11 cellular contexts compared by ENCODE assay signal in the genomic region with DNA sequence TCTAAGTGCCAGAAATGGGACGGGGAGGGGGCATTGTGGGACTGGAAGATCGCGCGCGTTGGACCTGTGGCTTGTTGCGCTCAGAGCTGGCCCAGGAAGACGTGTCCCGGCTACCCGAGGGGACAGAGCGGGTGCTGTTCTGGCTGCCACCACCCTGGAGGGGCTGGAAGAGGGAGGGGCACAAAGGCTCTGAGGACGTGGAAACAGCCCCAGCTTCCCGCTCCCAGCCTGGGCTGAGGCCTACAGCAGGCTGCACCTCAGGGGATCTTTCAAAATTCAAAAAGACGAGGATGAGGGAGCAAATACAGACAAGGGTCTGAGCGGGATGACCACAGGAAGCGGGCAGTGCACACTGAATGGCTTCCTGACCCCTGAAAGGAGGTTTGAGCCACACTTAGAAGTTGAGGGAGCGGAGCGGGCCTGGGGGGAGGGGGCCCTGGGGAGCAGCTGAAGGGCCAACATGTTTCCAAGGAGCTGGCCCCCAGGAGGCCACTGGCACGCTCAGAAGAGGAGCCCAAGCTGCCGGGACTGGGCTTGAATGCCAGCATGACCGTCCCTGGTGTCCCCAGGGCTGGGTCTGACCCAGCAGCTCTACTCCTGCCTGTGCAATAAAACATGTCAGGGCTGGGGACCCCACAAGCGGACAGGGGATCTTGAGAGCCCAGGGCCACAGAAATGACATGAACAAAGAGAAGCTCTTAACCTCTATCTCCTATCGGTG. TPM values are rescaled to one million over a fixed set of nuclear protein-coding genes. Genes with fewer than 3 reads are reported as not detected.
DNase-seq lines count a peak whose midpoint lies in the region; ATAC-seq, FAIRE-seq and TF ChIP-seq lines count a peak whose summit lies in the region.
"Had no signal": no experiment of that assay in that cellular context is flagged by ENCODE, and none has a peak within 500 bp of the region (broad histone marks: within the 10 kb centered on the region; RNA-seq: fewer than 3 reads in every experiment).

No MANE protein-coding gene starts in this region.

- peaks cover 27% of the 10 kb centered on the region for H3K4me1 Mint-ChIP-seq in stimulated activated naive CD8-positive, alpha-beta T cell treated with anti-CD3 and anti-CD28 coated beads, Interleukin-15, Interleukin-2, amounts not matched to agents 100 ng/mL and 50 ng/mL, for 24 hours (ENCODE audit: low read depth)
- peaks cover 14 to 35% (median 24%) of the 10 kb centered on the region in 3 donors for H3K4me1 Mint-ChIP-seq in naive B cell

- TF ChIP-seq CTCF in colonic mucosa (IDR thresholded peaks at IDR 0.05) = no peak
- no peak for TF ChIP-seq CTCF in vagina (IDR thresholded peaks at IDR 0.05)

- no peaks in the 10 kb centered on the region for H3K36me3 Mint-ChIP-seq in stimulated activated naive CD8-positive, alpha-beta T cell treated with anti-CD3 and anti-CD28 coated beads, Interleukin-15, Interleukin-2, amounts not matched to agents 100 ng/mL and 50 ng/mL, for 24 hours (ENCODE audit: low read depth)
- peaks cover 0 to 5% of the 10 kb centered on the region in 2 donors for H3K36me3 Mint-ChIP-seq in naive B cell

- H3K9ac ChIP-seq in colonic mucosa (ENCODE audit: low read depth in 2 of 2, low read length in 2 of 2) = no peak overlapping the region

- H3K4me3 ChIP-seq in colonic mucosa = peak overlapping the region; percentile 51
- peak overlapping the region; percentile 50 to 60 for H3K4me3 ChIP-seq in vagina

- no peaks in the 10 kb centered on the region for H3K9me3 ChIP-seq in colonic mucosa
- H3K9me3 ChIP-seq in vagina = no peaks in the 10 kb centered on the region

- no peak overlapping the region for H3K27ac ChIP-seq in colonic mucosa
- H3K27ac ChIP-seq in vagina = peak overlapping the region; percentile 71

- DNase-seq in stimulated activated naive CD8-positive, alpha-beta T cell treated with anti-CD3 and anti-CD28 coated beads, Interleukin-15, Interleukin-2, amounts not matched to agents 100 U/mL and 50 U/mL, for 24 hours = no peak
- DNase-seq in colonic mucosa = no peak
- no peak for DNase-seq in naive B cell
- DNase-seq in vagina (ENCODE audit: extremely low spot score in 2 of 2) = no peak
- DNase-seq in GM19239 (ENCODE audit: insufficient read length, low spot score) = no peak
- DNase-seq: NCI-H1436, OCI-M1 had no signal

- no peak overlapping the region for H3K27ac Mint-ChIP-seq in stimulated activated naive CD8-positive, alpha-beta T cell treated with anti-CD3 and anti-CD28 coated beads, Interleukin-15, Interleukin-2, amounts not matched to agents 100 ng/mL and 50 ng/mL, for 24 hours
- H3K27ac Mint-ChIP-seq in naive B cell = peak overlapping the region; percentile 78 to 96 (median 92)

- intact Hi-C loops in colonic mucosa (cut with DNase I) (no loop called here), vagina (cut with DNase I) (no loop called here)

- no peak for ATAC-seq in stimulated activated naive CD8-positive, alpha-beta T cell treated with anti-CD3 and anti-CD28 coated beads, Interleukin-15, Interleukin-2, amounts not matched to agents 100 U/mL and 50 U/mL, for 24 hours
- ATAC-seq in naive B cell (ENCODE audit: low read depth in 2 of 2) (no peak), HG03457 (IDR thresholded peaks at IDR 0.05; ENCODE audit: unreplicated experiment) (no peak), HG02852 (IDR thresholded peaks at IDR 0.05; ENCODE audit: unreplicated experiment) (no peak)

- no peaks in the 10 kb centered on the region for H3K36me3 ChIP-seq in colonic mucosa
- H3K36me3 ChIP-seq in vagina = no peaks in the 10 kb centered on the region

- H3K9me3 Mint-ChIP-seq in stimulated activated naive CD8-positive, alpha-beta T cell treated with anti-CD3 and anti-CD28 coated beads, Interleukin-15, Interleukin-2, amounts not matched to agents 100 ng/mL and 50 ng/mL, for 24 hours = no peaks in the 10 kb centered on the region
- H3K9me3 Mint-ChIP-seq in naive B cell = no peaks in the 10 kb centered on the region

- peaks cover 2% of the 10 kb centered on the region for H3K27me3 Mint-ChIP-seq in stimulated activated naive CD8-positive, alpha-beta T cell treated with anti-CD3 and anti-CD28 coated beads, Interleukin-15, Interleukin-2, amounts not matched to agents 100 ng/mL and 50 ng/mL, for 24 hours
- H3K27me3 Mint-ChIP-seq in naive B cell = peaks cover 13 to 21% (median 15%) of the 10 kb centered on the region in 3 donors

- peak overlapping the region; percentile 69 for H3K4me3 Mint-ChIP-seq in stimulated activated naive CD8-positive, alpha-beta T cell treated with anti-CD3 and anti-CD28 coated beads, Interleukin-15, Interleukin-2, amounts not matched to agents 100 ng/mL and 50 ng/mL, for 24 hours
- peak overlapping the region; percentile 75 to 90 (median 88) for H3K4me3 Mint-ChIP-seq in naive B cell

- TF ChIP-seq POLR2A in vagina (IDR thresholded peaks at IDR 0.05) = no peak

- H3K27me3 ChIP-seq in colonic mucosa (peaks cover 8% of the 10 kb centered on the region), vagina (no peaks in the 10 kb centered on the region)

- FAIRE-seq in GM19239 (lab: Jason Lieb, UNC) = no peak

- H3K4me1 ChIP-seq in colonic mucosa = peaks cover 12% of the 10 kb centered on the region
- peaks cover 35% of the 10 kb centered on the region for H3K4me1 ChIP-seq in vagina

RNA-seq across cellular contexts. Expression of a gene that starts 1.3 kb away (rescaled TPM):
- total RNA-seq in colonic mucosa = not detected
- polyA plus RNA-seq in naive B cell (ENCODE audit: low read depth in 6 of 6) = 1 to 10 TPM in 3 of 6 donors, under 1 TPM in 1, not detected in 2; 0.79 to 1.5 (median 1.2) TPM
- not detected for total RNA-seq in vagina
- total RNA-seq: aorta had no signal

RNA-seq across cellular contexts. Expression of a gene that starts 11.8 kb away (rescaled TPM):
- not detected for total RNA-seq in colonic mucosa
- not detected for polyA plus RNA-seq in naive B cell (ENCODE audit: low read depth in 6 of 6)
- total RNA-seq in vagina = not detected
- total RNA-seq: aorta had no signal
- polyA plus RNA-seq: aorta had no signal

RNA-seq across cellular contexts. Expression of a gene that starts 26.8 kb away (rescaled TPM):
- total RNA-seq in colonic mucosa = 10 to 100 TPM; 37.6 to 72.5 TPM
- polyA plus RNA-seq in naive B cell (ENCODE audit: low read depth in 6 of 6) = 10 to 100 TPM; 64.0 to 94.6 (median 79.8) TPM
- total RNA-seq in vagina = 52.3 TPM

RNA-seq across cellular contexts. Expression of a gene that starts 29.3 kb away (rescaled TPM):
- total RNA-seq in colonic mucosa (not detected), vagina (not detected)
- not detected for polyA plus RNA-seq in naive B cell (ENCODE audit: low read depth in 6 of 6)
